ENCODE assay signal across 12 cellular contexts in genomic region chr18:11570770-11571169, GRCh38. TPM values are rescaled to one million over a fixed set of nuclear protein-coding genes. Genes with fewer than 3 reads are reported as not detected.
DNase-seq lines count a peak whose midpoint lies in the region; ATAC-seq and TF ChIP-seq lines count a peak whose summit lies in the region.
"Had no signal": no experiment of that assay in that cellular context is flagged by ENCODE, and none has a peak within 500 bp of the region (broad histone marks: within the 10 kb centered on the region; RNA-seq: fewer than 3 reads in every experiment).

No MANE protein-coding gene starts in this region.

- TF ChIP-seq CTCF in GM13977 (IDR thresholded peaks at IDR 0.05; ENCODE audit: extremely low read depth, insufficient read depth, missing control alignments) (peak; percentile 33), RWPE2 (IDR thresholded peaks at IDR 0.05; ENCODE audit: poor library complexity, severe bottlenecking) (peak; percentile 8), fibroblast of villous mesenchyme (IDR thresholded peaks at IDR 0.05; ENCODE audit: insufficient read depth, low read depth, low read length) (peak; percentile 14)

- in situ Hi-C loops in GM13977 (cut with MboI; ENCODE audit: low pct_unique_long_range_greater_than_20kb, low sequenced_read_pairs, unreplicated experiment): no loop called here

- no peaks in the 10 kb centered on the region for H3K36me3 ChIP-seq in RWPE2 (ENCODE audit: low read depth)
- H3K36me3 ChIP-seq: heart left ventricle, SJCRH30 had no signal

- H3K4me1 ChIP-seq in RWPE2 (ENCODE audit: insufficient read depth, poor library complexity, severe bottlenecking): no peaks in the 10 kb centered on the region
- H3K4me1 ChIP-seq: heart left ventricle, SJCRH30 had no signal

- ATAC-seq in RWPE2 (ENCODE audit: low read depth): no peak
- no peak for ATAC-seq in GM18870 (IDR thresholded peaks at IDR 0.05; ENCODE audit: unreplicated experiment)
- ATAC-seq: heart left ventricle had no signal

- DNase-seq in AG20443 (ENCODE audit: low spot score): peak; percentile 43
- no peak for DNase-seq in GM13977 (ENCODE audit: low spot score)
- no peak for DNase-seq in RWPE2 (ENCODE audit: low spot score)
- peak; percentile 1 for DNase-seq in fibroblast of villous mesenchyme (ENCODE audit: low read depth)
- no peak for DNase-seq in NCI-H2171 treated with DMSO at 0.1 percent for 48 hours (lab: John Stamatoyannopoulos, UW)
- no peak for DNase-seq in NCI-H1417 treated with DMSO at 0.1 percent for 48 hours (lab: John Stamatoyannopoulos, UW)
- no peak for DNase-seq in stimulated activated CD4-positive, alpha-beta T cell treated with anti-CD3 and anti-CD28 coated beads, Interleukin-2, amount 100 ng/mL, for 48 hours
- DNase-seq: activated CD4-positive, alpha-beta memory T cell treated with anti-CD3 and anti-CD28 coated beads for 36 hours; heart left ventricle; NCI-H1694 had no signal

- no peaks in the 10 kb centered on the region for H3K9me3 ChIP-seq in RWPE2 (ENCODE audit: severe bottlenecking)
- H3K9me3 ChIP-seq: heart left ventricle, SJCRH30 had no signal

- no peaks in the 10 kb centered on the region for H3K27me3 ChIP-seq in RWPE2 (ENCODE audit: insufficient read depth, poor library complexity, severe bottlenecking)
- H3K27me3 ChIP-seq: SJCRH30 had no signal

- H3K27ac ChIP-seq in RWPE2 (ENCODE audit: poor library complexity, severe bottlenecking): no peak overlapping the region
- H3K27ac ChIP-seq: heart left ventricle, SJCRH30 had no signal

- no peak overlapping the region for H3K4me3 ChIP-seq in RWPE2 (ENCODE audit: severe bottlenecking)
- H3K4me3 ChIP-seq in fibroblast of villous mesenchyme (ENCODE audit: low read depth, low read length): no peak overlapping the region
- H3K4me3 ChIP-seq: heart left ventricle, SJCRH30 had no signal

RNA-seq across cellular contexts. Expression of gene SLC35G4, which starts 38.6 kb away (rescaled TPM):
- not detected in 2 replicates for total RNA-seq in fibroblast of villous mesenchyme
- total RNA-seq: activated CD4-positive, alpha-beta memory T cell treated with anti-CD3 and anti-CD28 coated beads for 36 hours; heart left ventricle; SJCRH30 had no signal

Comparison
In these comparisons a context has a peak if more than half of its experiments do, and no peak if none do; other contexts are left out.
1. DNase-seq: peak in AG20443 (single experiment) and fibroblast of villous mesenchyme (single experiment); none in GM13977 (single experiment), RWPE2 (single experiment), NCI-H2171 treated with DMSO at 0.1 percent for 48 hours (single experiment), NCI-H1417 treated with DMSO at 0.1 percent for 48 hours (single experiment) and stimulated activated CD4-positive, alpha-beta T cell treated with anti-CD3 and anti-CD28 coated beads, Interleukin-2, amount 100 ng/mL, for 48 hours (0 of 2).
2. Peak in every context shown above with its lines, with median percentiles within 50 percentile points of each other: CTCF ChIP-seq.